1 cellular context compared by ENCODE assay signal in genomic region chrX:109695637-109696036, GRCh38.
TF ChIP-seq lines count a peak whose summit lies in the region.

No MANE protein-coding gene starts in this region.

TF ChIP-seq in K562, 482 proteins besides CTCF, POLR2A, EP300 and RAD21:
- TF ChIP-seq RBM25 (IDR thresholded peaks at IDR 0.05; ENCODE audit: low read depth, low read length, severe bottlenecking) (peak; percentile 70), CHD2 (IDR thresholded peaks at IDR 0.05; ENCODE audit: low read depth, low read length) (no peak), ZNF395 (CRISPR knock-in tag; IDR thresholded peaks at IDR 0.05) (no peak), MEIS2 (IDR thresholded peaks at IDR 0.05; ENCODE audit: partially characterized antibody) (no peak)
